ENCODE assay signal across 23 cellular contexts in genomic region chr6:38188677-38189335, GRCh38.
DNase-seq lines count a peak whose midpoint lies in the region; ATAC-seq, FAIRE-seq and TF ChIP-seq lines count a peak whose summit lies in the region.
"Had no signal": no experiment of that assay in that cellular context is flagged by ENCODE, and none has a peak within 500 bp of the region (broad histone marks: within the 10 kb centered on the region; RNA-seq: fewer than 3 reads in every experiment).

No MANE protein-coding gene starts in this region.

- no peak for TF ChIP-seq RAD21 in K562 (CRISPR knock-in tag; conservative IDR thresholded peaks at IDR 0.05 in 1 of 2, IDR thresholded peaks at IDR 0.05 in 1 of 2)

- intact Hi-C loops in K562 (cut with micrococcal nuclease), result no loop called here

- BruUV-seq in K562 (replicated peaks; lab: Mats Ljungman, UMichigan), result no TSS peak

- H3K27ac ChIP-seq in K562 (ENCODE audit: extremely low read depth, low read depth, low read length), result no peak overlapping the region
- H3K27ac ChIP-seq: RWPE1 had no signal

- in situ Hi-C loops in K562 (cut with MboI), result no loop called here

- TF ChIP-seq EP300 in K562 (IDR thresholded peaks at IDR 0.05; ENCODE audit: low read length), result no peak

- peak overlapping the region; percentile 38 for H3K27ac Mint-ChIP-seq in memory B cell

- no peak overlapping the region for H3K4me2 ChIP-seq in K562 (ENCODE audit: insufficient read depth, low read length)

- no peaks in the 10 kb centered on the region for H3K9me3 Mint-ChIP-seq in memory B cell

- no peaks in the 10 kb centered on the region for H3K36me3 ChIP-seq in K562 (ENCODE audit: control insufficient read depth, insufficient read depth, low read length)
- H3K36me3 ChIP-seq: HAP-1, MG63 had no signal

- H3K9ac ChIP-seq in K562 (ENCODE audit: insufficient read depth in 1 of 2, low read depth in 2 of 2, low read length in 2 of 2), result no peak overlapping the region

- TF ChIP-seq POLR2A in K562 (conservative IDR thresholded peaks at IDR 0.05), result no peak

- CTCF ChIA-PET in K562 (lab: Yijun Ruan, JAX; ENCODE audit: low intra/inter-chr PET ratio), result no interaction called here

- no peak for TF ChIP-seq CTCF in K562 (IDR thresholded peaks at IDR 0.05 in 2 of 3, conservative IDR thresholded peaks at IDR 0.05 in 1 of 3; ENCODE audit: insufficient read depth in 2 of 3, low read depth in 1 of 3, low read length in 3 of 3)

- peaks cover 16% of the 10 kb centered on the region for H4K20me1 ChIP-seq in K562 (replicated peaks; ENCODE audit: control insufficient read depth, insufficient read depth, low read length)

- 7% methylated on average over 14 of the region's 14 CpGs for WGBS in K562 (ENCODE audit: insufficient coverage, low coverage, missing lambda C conversion rate)

- H3K4me3 Mint-ChIP-seq in memory B cell, result no peak overlapping the region

- peaks cover 36 to 61% of the 10 kb centered on the region in 2 experiments for H3K27me3 ChIP-seq in K562 (ENCODE audit: control insufficient read depth in 2 of 2, insufficient read depth in 2 of 2, low read length in 2 of 2)
- H3K27me3 ChIP-seq: MG63 had no signal

- POLR2A ChIA-PET in K562 (lab: Yijun Ruan, JAX), result interaction anchor here (0.6 to 3.7 kb wide), 5 partner anchors 16 to 892 kb away, joined by 3 to 13 read pairs (median 3); no protein-coding TSS in a partner anchor

- peak; percentile 38 for DNase-seq in activated CD8-positive, alpha-beta memory T cell treated with anti-CD3 and anti-CD28 coated beads for 24 hours
- no peak for DNase-seq in activated CD8-positive, alpha-beta memory T cell treated with anti-CD3 and anti-CD28 coated beads, Interleukin-2, amount 50 U/mL, for 4 hours
- DNase-seq in K562 (ENCODE audit: extremely low read depth in 1 of 4, low spot score in 3 of 4), result no peak
- no peak for DNase-seq in memory B cell (ENCODE audit: low spot score in 2 of 2)
- peak; percentile 11 for DNase-seq in stimulated activated CD8-positive, alpha-beta memory T cell treated with anti-CD3 and anti-CD28 coated beads, Interleukin-4, amount 100 ng/mL, for 48 hours
- DNase-seq in pons (ENCODE audit: low spot score), result no peak
- no peak for DNase-seq in HTR-8/SVneo (ENCODE audit: insufficient read length, low spot score)
- DNase-seq: 8988T, Caco-2, DMS153, GDM1, IMR-90, Karpas-422, MG63, NCI-H1048, NCI-H1436 treated with DMSO at 0.1 percent for 48 hours, NCI-H2029 treated with DMSO at 0.1 percent for 48 hours, NCI-H446 treated with DMSO at 0.1 percent for 48 hours, PC-3, SIG-M5 had no signal

- no peaks in the 10 kb centered on the region for H3K27me3 Mint-ChIP-seq in memory B cell

- FAIRE-seq in K562 (lab: Jason Lieb, UNC) (no peak), HTR-8/SVneo (lab: Jason Lieb, UNC) (no peak)

- H3K79me2 ChIP-seq in K562 (ENCODE audit: control insufficient read depth, insufficient read depth, low read length), result no peaks in the 10 kb centered on the region

- no peak overlapping the region for H3K4me3 ChIP-seq in K562
- H3K4me3 ChIP-seq: HAP-1, MG63 had no signal

- H3K4me1 ChIP-seq in K562 (replicated peaks in 1 of 2; ENCODE audit: control insufficient read depth in 2 of 2, insufficient read depth in 2 of 2, low read length in 2 of 2), result no peaks in the 10 kb centered on the region
- H3K4me1 ChIP-seq: Caco-2 had no signal

- H3K9me1 ChIP-seq in K562 (ENCODE audit: control insufficient read depth, insufficient read depth, low read length), result no peaks in the 10 kb centered on the region

- ATAC-seq in K562 (peak; percentile 34; the same call in 1 of the 3 replicates), memory B cell (ENCODE audit: low read depth) (no peak), GM18870 (IDR thresholded peaks at IDR 0.05; ENCODE audit: unreplicated experiment) (no peak)
- ATAC-seq: PC-3 had no signal

- no peak overlapping the region for H2AFZ ChIP-seq in K562 (ENCODE audit: low read depth, low read length)

- peaks cover 30% of the 10 kb centered on the region for H3K36me3 Mint-ChIP-seq in memory B cell

- H3K9me3 ChIP-seq in K562 (replicated peaks; ENCODE audit: control insufficient read depth, insufficient read depth, low read depth, low read length), result no peaks in the 10 kb centered on the region
- H3K9me3 ChIP-seq: Caco-2, HAP-1, MG63 had no signal

- H3K4me1 Mint-ChIP-seq in memory B cell, result no peaks in the 10 kb centered on the region

TF ChIP-seq in K562, 482 proteins besides CTCF, POLR2A, EP300 and RAD21:
- TF ChIP-seq ZNF407 (IDR thresholded peaks at IDR 0.05; ENCODE audit: low read depth), result no peak
- no peak for TF ChIP-seq ZNF324 (CRISPR knock-in tag; IDR thresholded peaks at IDR 0.05)
- no peak for TF ChIP-seq NBN (IDR thresholded peaks at IDR 0.05; ENCODE audit: low read depth)
- no peak for TF ChIP-seq HEY1 (CRISPR knock-in tag; IDR thresholded peaks at IDR 0.05; ENCODE audit: borderline replicate concordance)
- TF ChIP-seq ZNF175 (CRISPR knock-in tag; IDR thresholded peaks at IDR 0.05; ENCODE audit: low read depth), result no peak
- no peak for TF ChIP-seq NR4A1 (CRISPR knock-in tag; IDR thresholded peaks at IDR 0.05)
- TF ChIP-seq NR4A1 (tag; IDR thresholded peaks at IDR 0.05), result no peak

Comparison
In these comparisons a context has a peak if more than half of its experiments do, and no peak if none do; other contexts are left out.
1. DNase-seq: peak in activated CD8-positive, alpha-beta memory T cell treated with anti-CD3 and anti-CD28 coated beads for 24 hours (single experiment) and stimulated activated CD8-positive, alpha-beta memory T cell treated with anti-CD3 and anti-CD28 coated beads, Interleukin-4, amount 100 ng/mL, for 48 hours (single experiment); none in activated CD8-positive, alpha-beta memory T cell treated with anti-CD3 and anti-CD28 coated beads, Interleukin-2, amount 50 U/mL, for 4 hours (single experiment), K562 (0 of 4), memory B cell (0 of 2), pons (single experiment) and HTR-8/SVneo (single experiment).